30 cellular contexts compared by ENCODE assay signal in genomic region chr20:59754551-59754950, GRCh38.
"Had no signal": no experiment of that assay in that cellular context is flagged by ENCODE, and none has a peak within 500 bp of the region (broad histone marks: within the 10 kb centered on the region; RNA-seq: fewer than 3 reads in every experiment).

No MANE protein-coding gene starts in this region.

- H3K27ac Mint-ChIP-seq: naive thymus-derived CD4-positive, alpha-beta T cell; natural killer cell; nephron; neural progenitor cell; progenitor cell of endocrine pancreas; stimulated activated memory B cell treated with anti-CD40 and anti-IgM and Interleukin-4, amounts not matched to agents 10 μg/mL and 1 μg/mL and 100 μg/mL, for 72 hours; stimulated activated naive CD8-positive, alpha-beta T cell treated with anti-CD3 and anti-CD28 coated beads, Interleukin-15, amount 100 ng/mL, for 72 hours; type B pancreatic cell had no signal

- ATAC-seq: naive thymus-derived CD4-positive, alpha-beta T cell; natural killer cell; pancreas; right cardiac atrium; right lobe of liver; stimulated activated memory B cell treated with anti-CD40 and anti-IgM and Interleukin-4, amounts not matched to agents 10 μg/mL and 1 μg/mL and 100 μg/mL, for 72 hours; stimulated activated naive CD8-positive, alpha-beta T cell treated with anti-CD3 and anti-CD28 coated beads, Interleukin-15, amount 100 ng/mL, for 72 hours; stimulated activated naive CD8-positive, alpha-beta T cell treated with anti-CD3 and anti-CD28 coated beads, Interleukin-15, Interleukin-2, amounts not matched to agents 100 U/mL and 50 U/mL, for 24 hours; upper lobe of right lung had no signal

- H3K9me3 ChIP-seq: neutrophil, pancreas, psoas muscle, right lobe of liver, sigmoid colon, suprapubic skin, testis, tibial artery, transverse colon, upper lobe of right lung, uterus had no signal

- H3K4me2 ChIP-seq: neural progenitor cell had no signal

- H3K4me3 Mint-ChIP-seq: naive thymus-derived CD4-positive, alpha-beta T cell; natural killer cell; nephron; neural progenitor cell; stimulated activated memory B cell treated with anti-CD40 and anti-IgM and Interleukin-4, amounts not matched to agents 10 μg/mL and 1 μg/mL and 100 μg/mL, for 72 hours; stimulated activated naive CD8-positive, alpha-beta T cell treated with anti-CD3 and anti-CD28 coated beads, Interleukin-15, amount 100 ng/mL, for 72 hours; type B pancreatic cell had no signal

- H3K4me1 ChIP-seq: neural progenitor cell, pancreas, right lobe of liver, testis, uterus had no signal

- H3K36me3 ChIP-seq: neural progenitor cell, neutrophil, pancreas, right lobe of liver, sigmoid colon, suprapubic skin, tibial artery, transverse colon, upper lobe of right lung, uterus had no signal

- H3K4me1 Mint-ChIP-seq: natural killer cell; stimulated activated naive CD8-positive, alpha-beta T cell treated with anti-CD3 and anti-CD28 coated beads, Interleukin-15, amount 100 ng/mL, for 72 hours had no signal

- H3K9me3 Mint-ChIP-seq: naive thymus-derived CD4-positive, alpha-beta T cell; natural killer cell; nephron; neural progenitor cell; stimulated activated memory B cell treated with anti-CD40 and anti-IgM and Interleukin-4, amounts not matched to agents 10 μg/mL and 1 μg/mL and 100 μg/mL, for 72 hours; stimulated activated naive CD8-positive, alpha-beta T cell treated with anti-CD3 and anti-CD28 coated beads, Interleukin-15, amount 100 ng/mL, for 72 hours; type B pancreatic cell had no signal

- DNase-seq: naive thymus-derived CD4-positive, alpha-beta T cell; natural killer cell; nucleus accumbens; pancreas; psoas muscle; right cardiac atrium; right lobe of liver; sigmoid colon; small intestine; stimulated activated CD4-positive, alpha-beta T cell treated with anti-CD3 and anti-CD28 coated beads, Interleukin-12 subunit alpha, Interleukin-12 subunit beta, amount 100 ng/mL, for 4 hours; stimulated activated CD4-positive, alpha-beta T cell treated with anti-CD3 and anti-CD28 coated beads, Interleukin-1b, Interleukin-23, amount 100 ng/mL, for 48 hours; stimulated activated CD4-positive, alpha-beta T cell treated with anti-CD3 and anti-CD28 coated beads, Interleukin-4, amount 100 ng/mL, for 1 hour; stimulated activated CD4-positive, alpha-beta T cell treated with anti-CD3 and anti-CD28 coated beads, Interleukin-4, amount 100 ng/mL, for 4 hours; stimulated activated CD8-positive, alpha-beta memory T cell treated with anti-CD3 and anti-CD28 coated beads, Interleukin-4, amount 100 ng/mL, for 48 hours; stimulated activated naive CD4-positive, alpha-beta T cell; stimulated activated naive CD8-positive, alpha-beta T cell treated with anti-CD3 and anti-CD28 coated beads, Interleukin-15, amount 100 ng/mL, for 72 hours; stimulated activated naive CD8-positive, alpha-beta T cell treated with anti-CD3 and anti-CD28 coated beads, Interleukin-15, Interleukin-2, amounts not matched to agents 100 U/mL and 50 U/mL, for 24 hours; substantia nigra; testis; tibial artery; transverse colon; upper lobe of right lung; uterus had no signal

- H3K4me3 ChIP-seq: neural progenitor cell, pancreas, psoas muscle, right lobe of liver, sigmoid colon, suprapubic skin, testis, tibial artery, transverse colon, upper lobe of right lung, uterus had no signal

- H3K27me3 ChIP-seq: right lobe of liver, testis, uterus had no signal

- H3K9ac ChIP-seq: neural progenitor cell had no signal

- H2AFZ ChIP-seq: neural progenitor cell had no signal

- H3K36me3 Mint-ChIP-seq: naive thymus-derived CD4-positive, alpha-beta T cell; natural killer cell; neural progenitor cell; stimulated activated memory B cell treated with anti-CD40 and anti-IgM and Interleukin-4, amounts not matched to agents 10 μg/mL and 1 μg/mL and 100 μg/mL, for 72 hours; type B pancreatic cell had no signal

- H3K27ac ChIP-seq: neural progenitor cell, neutrophil, pancreas, psoas muscle, right lobe of liver, sigmoid colon, suprapubic skin, testis, tibial artery, transverse colon, upper lobe of right lung, uterus had no signal
